ENCODE assay signal across 7 cellular contexts in genomic region chr4:185317462-185317861, GRCh38.
DNase-seq lines count a peak whose midpoint lies in the region; ATAC-seq, FAIRE-seq and TF ChIP-seq lines count a peak whose summit lies in the region.
"Not testable (repeated sequence)": the region's sequence is repeated elsewhere in the genome, so short reads cannot be mapped to it uniquely, and the experiment has no call there.

No MANE protein-coding gene starts in this region.

- H3K4me1 ChIP-seq in H9 (ENCODE audit: insufficient read depth, low read length); HepG2 (ENCODE audit: insufficient read depth, low read length): not testable (repeated sequence)
- H3K4me1 ChIP-seq in HUES6 (ENCODE audit: control insufficient read depth, insufficient read depth, low read length) (peaks cover 13% of the 10 kb centered on the region), K562 (replicated peaks in 1 of 2; ENCODE audit: control insufficient read depth in 2 of 2, insufficient read depth in 2 of 2, low read length in 2 of 2) (peaks cover 0 to 12% of the 10 kb centered on the region in 2 experiments; a peak in 2 of 5 replicates)

- H3K18ac ChIP-seq in H9 (ENCODE audit: insufficient read length, low read depth, low read length), result not testable (repeated sequence)

- not testable (repeated sequence) for H2BK15ac ChIP-seq in H9 (ENCODE audit: low read depth, low read length)

- ATAC-seq in activated CD8-positive, alpha-beta T cell treated with anti-CD3 and anti-CD28 coated beads, Interleukin-2, amount 10 ng/mL, durations not matched to agents 7 days and 5 days; K562; HepG2: not testable (repeated sequence)

- H3K56ac ChIP-seq in H9 (ENCODE audit: insufficient read length, low read depth, low read length), result not testable (repeated sequence)

- not testable (repeated sequence) for TF ChIP-seq CTCF in H9 (conservative IDR thresholded peaks at IDR 0.05); VCaP (conservative IDR thresholded peaks at IDR 0.05); K562 (IDR thresholded peaks at IDR 0.05 in 2 of 3, conservative IDR thresholded peaks at IDR 0.05 in 1 of 3; ENCODE audit: insufficient read depth in 2 of 3, low read depth in 1 of 3, low read length in 3 of 3); HepG2 (CRISPR knock-in tag; IDR thresholded peaks at IDR 0.05)

- H3K9me1 ChIP-seq in K562 (ENCODE audit: control insufficient read depth, insufficient read depth, low read length), result not testable (repeated sequence)

- not testable (repeated sequence) for H3K4me3 Mint-ChIP-seq in H9; activated CD8-positive, alpha-beta T cell treated with anti-CD3 and anti-CD28 coated beads, Interleukin-2, amount 10 ng/mL, durations not matched to agents 7 days and 5 days

- DNase-seq in GM19239 (ENCODE audit: insufficient read length, low spot score); H9; activated CD8-positive, alpha-beta T cell treated with anti-CD3 and anti-CD28 coated beads, Interleukin-2, amount 10 ng/mL, durations not matched to agents 7 days and 5 days; K562 (ENCODE audit: extremely low read depth in 1 of 4, low spot score in 3 of 4); HepG2 (ENCODE audit: low spot score): not testable (repeated sequence)

- peaks cover 45% of the 10 kb centered on the region for H3K36me3 ChIP-seq in HUES6 (ENCODE audit: control insufficient read depth, insufficient read depth, low read length)
- H3K36me3 ChIP-seq in K562 (ENCODE audit: control insufficient read depth, insufficient read depth, low read length), result peaks cover 22% of the 10 kb centered on the region; the same call in 2 of the 3 replicates
- H3K36me3 ChIP-seq in HepG2 (replicated peaks in 1 of 2; ENCODE audit: control insufficient read depth in 1 of 2, insufficient read depth in 2 of 2, low read length in 2 of 2), result peaks cover 5 to 23% of the 10 kb centered on the region in 2 experiments; a peak in 4 of 5 replicates

- H4K8ac ChIP-seq in H9 (replicated peaks; ENCODE audit: insufficient read length, low read depth, low read length), result not testable (repeated sequence)

- TF ChIP-seq RAD21 in K562 (CRISPR knock-in tag; conservative IDR thresholded peaks at IDR 0.05 in 1 of 2, IDR thresholded peaks at IDR 0.05 in 1 of 2); HepG2 (CRISPR knock-in tag; IDR thresholded peaks at IDR 0.05): not testable (repeated sequence)

- not testable (repeated sequence) for H3K23ac ChIP-seq in H9 (ENCODE audit: insufficient read length, low read depth, low read length)

- TF ChIP-seq POLR2A in K562 (conservative IDR thresholded peaks at IDR 0.05); HepG2 (IDR thresholded peaks at IDR 0.05; ENCODE audit: insufficient read depth in 1 of 2, low read depth in 2 of 2, low read length in 2 of 2): not testable (repeated sequence)

- not testable (repeated sequence) for H3K14ac ChIP-seq in H9 (ENCODE audit: insufficient read depth, low read length)

- not testable (repeated sequence) for H3K27me3 ChIP-seq in H9 (ENCODE audit: insufficient read depth, low read length); HUES6 (ENCODE audit: control insufficient read depth, insufficient read depth, low read length); K562 (ENCODE audit: control insufficient read depth in 2 of 2, insufficient read depth in 2 of 2, low read length in 2 of 2); HepG2 (ENCODE audit: control insufficient read depth in 1 of 2, insufficient read depth in 2 of 2, low read length in 2 of 2)

- not testable (repeated sequence) for H2BK12ac ChIP-seq in H9 (ENCODE audit: insufficient read length, low read depth, low read length)

- H3K27ac Mint-ChIP-seq in H9, result peak overlapping the region in 2 of 3 experiments; percentile 64 to 89; a peak in 5 of 7 replicates
- H3K27ac Mint-ChIP-seq in activated CD8-positive, alpha-beta T cell treated with anti-CD3 and anti-CD28 coated beads, Interleukin-2, amount 10 ng/mL, durations not matched to agents 7 days and 5 days, result peak overlapping the region; percentile 66

- H3K4me1 Mint-ChIP-seq in H9, result peaks cover 26 to 28% of the 10 kb centered on the region in 2 experiments
- H3K4me1 Mint-ChIP-seq in activated CD8-positive, alpha-beta T cell treated with anti-CD3 and anti-CD28 coated beads, Interleukin-2, amount 10 ng/mL, durations not matched to agents 7 days and 5 days (ENCODE audit: low read depth), result not testable (repeated sequence)

- H3K9me3 Mint-ChIP-seq in H9, result peaks cover 7 to 14% of the 10 kb centered on the region in 2 experiments
- not testable (repeated sequence) for H3K9me3 Mint-ChIP-seq in activated CD8-positive, alpha-beta T cell treated with anti-CD3 and anti-CD28 coated beads, Interleukin-2, amount 10 ng/mL, durations not matched to agents 7 days and 5 days (ENCODE audit: insufficient read depth)

- H3K4me2 ChIP-seq in H9 (ENCODE audit: insufficient read depth, insufficient read length, low read length); K562 (ENCODE audit: insufficient read depth, low read length); HepG2 (ENCODE audit: low read depth, low read length): not testable (repeated sequence)

- not testable (repeated sequence) for TF ChIP-seq EP300 in K562 (IDR thresholded peaks at IDR 0.05; ENCODE audit: low read length); HepG2 (IDR thresholded peaks at IDR 0.05; ENCODE audit: low read depth in 2 of 2, low read length in 2 of 2); HepG2 (CRISPR knock-in tag; IDR thresholded peaks at IDR 0.05; ENCODE audit: borderline replicate concordance)

- not testable (repeated sequence) for H2BK20ac ChIP-seq in H9 (ENCODE audit: low read depth, low read length, poor library complexity, severe bottlenecking)

- not testable (repeated sequence) for H3T11ph ChIP-seq in H9 (ENCODE audit: low read length)

- WGBS in H9 (ENCODE audit: extremely low coverage, insufficient read length, low lambda C conversion rate), result no CpG with 5 or more reads among the region's 3 CpGs
- WGBS in K562 (ENCODE audit: insufficient coverage, low coverage, missing lambda C conversion rate), result 97% methylated on average over 2 of the region's 3 CpGs
- 95% methylated on average over 3 of the region's 3 CpGs for WGBS in HepG2 (ENCODE audit: low lambda C conversion rate)

- in situ Hi-C loops in K562 (cut with MboI); HepG2 (cut with HindIII; ENCODE audit: extremely low pct_ligation_motif_present, low pct_unique_long_range_greater_than_20kb): not testable (repeated sequence)

- peak; percentile 23 for FAIRE-seq in GM19239 (lab: Jason Lieb, UNC)
- FAIRE-seq in K562 (lab: Jason Lieb, UNC); HepG2 (lab: Jason Lieb, UNC): not testable (repeated sequence)

- not testable (repeated sequence) for H2BK120ac ChIP-seq in H9 (ENCODE audit: low read depth, low read length, poor library complexity, severe bottlenecking)

- not testable (repeated sequence) for H3K9me3 ChIP-seq in H9 (ENCODE audit: control insufficient read depth, low read depth, low read length); HUES6 (ENCODE audit: control insufficient read depth, insufficient read depth, low read depth, low read length); K562 (replicated peaks; ENCODE audit: control insufficient read depth, insufficient read depth, low read depth, low read length); HepG2 (ENCODE audit: low read length)

- not testable (repeated sequence) for H3K4me3 ChIP-seq in HUES6 (ENCODE audit: low read depth, low read length); K562; HepG2 (replicated peaks in 1 of 3; ENCODE audit: insufficient read depth in 1 of 3, low read depth in 2 of 3, low read length in 3 of 3)

- peaks cover 28 to 72% (median 68%) of the 10 kb centered on the region in 3 experiments for H3K36me3 Mint-ChIP-seq in H9 (ENCODE audit: insufficient read depth in 1 of 3, low read depth in 3 of 3)
- H3K36me3 Mint-ChIP-seq in activated CD8-positive, alpha-beta T cell treated with anti-CD3 and anti-CD28 coated beads, Interleukin-2, amount 10 ng/mL, durations not matched to agents 7 days and 5 days (ENCODE audit: low read depth), result peaks cover 49% of the 10 kb centered on the region

- not testable (repeated sequence) for H2AFZ ChIP-seq in H9 (ENCODE audit: low read length); K562 (ENCODE audit: low read depth, low read length); HepG2 (ENCODE audit: low read length)

- H3K4ac ChIP-seq in H9 (ENCODE audit: low read depth, low read length), result not testable (repeated sequence)

- not testable (repeated sequence) for H4K5ac ChIP-seq in H9 (ENCODE audit: insufficient read length, low read depth, low read length)

- not testable (repeated sequence) for H4K20me1 ChIP-seq in H9 (ENCODE audit: control insufficient read depth, insufficient read depth, insufficient read length); K562 (replicated peaks; ENCODE audit: control insufficient read depth, insufficient read depth, low read length); HepG2 (ENCODE audit: insufficient read depth, low read length)

- not testable (repeated sequence) for H3K23me2 ChIP-seq in H9 (ENCODE audit: insufficient read length, low read depth, low read length, poor library complexity, severe bottlenecking)

- not testable (repeated sequence) for H3K27ac ChIP-seq in H9 (ENCODE audit: insufficient read length, low read depth, low read length); K562 (ENCODE audit: extremely low read depth, low read depth, low read length); HepG2 (ENCODE audit: extremely low read length, insufficient read depth, low read length)
- H3K27ac ChIP-seq in HUES6 (ENCODE audit: low read depth, low read length) (peak overlapping the region; percentile 98; the same call in 1 of the 2 replicates), VCaP (peak overlapping the region; percentile 78)

- POLR2A ChIA-PET in activated CD8-positive, alpha-beta T cell treated with anti-CD3 and anti-CD28 coated beads, Interleukin-2, amount 10 ng/mL, durations not matched to agents 7 days and 5 days (lab: Charles Lee); K562 (lab: Yijun Ruan, JAX); HepG2 (lab: Yijun Ruan, JAX): not testable (repeated sequence)

- not testable (repeated sequence) for H2BK5ac ChIP-seq in H9 (ENCODE audit: insufficient read length, low read length)

- not testable (repeated sequence) for H3K9ac ChIP-seq in H9 (ENCODE audit: extremely low read depth, insufficient read length, low read length); HUES6 (ENCODE audit: low read length); K562 (ENCODE audit: insufficient read depth in 1 of 2, low read depth in 2 of 2, low read length in 2 of 2); HepG2 (ENCODE audit: insufficient read depth, low read depth, low read length)

- not testable (repeated sequence) for BruUV-seq in K562 (replicated peaks; lab: Mats Ljungman, UMichigan); HepG2 (replicated peaks; lab: Mats Ljungman, UMichigan)

- intact Hi-C loops in K562 (cut with micrococcal nuclease), result loop anchor here (5.0 kb wide), 1 partner anchor 80 kb away; the partner anchor contains the start of genes ANKRD37 and LRP2BP
- intact Hi-C loops in HepG2 (cut with micrococcal nuclease; ENCODE audit: unreplicated experiment), result not testable (repeated sequence)

- H3K79me1 ChIP-seq in H9 (ENCODE audit: insufficient read depth, low read depth, low read length, poor library complexity, severe bottlenecking), result not testable (repeated sequence)

- not testable (repeated sequence) for H2AK5ac ChIP-seq in H9 (ENCODE audit: insufficient read length, low read length)

- H3K27me3 Mint-ChIP-seq in H9 (ENCODE audit: low read depth); activated CD8-positive, alpha-beta T cell treated with anti-CD3 and anti-CD28 coated beads, Interleukin-2, amount 10 ng/mL, durations not matched to agents 7 days and 5 days (ENCODE audit: low read depth): not testable (repeated sequence)

- H4K91ac ChIP-seq in H9 (ENCODE audit: insufficient read length, low read depth, low read length), result not testable (repeated sequence)

- CTCF ChIA-PET in activated CD8-positive, alpha-beta T cell treated with anti-CD3 and anti-CD28 coated beads, Interleukin-2, amount 10 ng/mL, durations not matched to agents 7 days and 5 days (lab: Charles Lee), result interaction anchor here (1.2 kb wide), 1 partner anchor 12 kb away, joined by 5 read pairs; no protein-coding TSS in a partner anchor
- CTCF ChIA-PET in K562 (lab: Yijun Ruan, JAX; ENCODE audit: low intra/inter-chr PET ratio); HepG2 (lab: Yijun Ruan, JAX; ENCODE audit: low intra/inter-chr PET ratio, low total read pairs): not testable (repeated sequence)

- not testable (repeated sequence) for H3K79me2 ChIP-seq in H9 (ENCODE audit: insufficient read depth, low read length); K562 (ENCODE audit: control insufficient read depth, insufficient read depth, low read length); HepG2 (ENCODE audit: insufficient read depth, low read length)
